Comparison of ENCODE assay signal across 8 cellular contexts in genomic region chr16:50697881-50698767, GRCh38. TPM values are rescaled to one million over a fixed set of nuclear protein-coding genes. Genes with fewer than 3 reads are reported as not detected.
DNase-seq lines count a peak whose midpoint lies in the region; ATAC-seq and TF ChIP-seq lines count a peak whose summit lies in the region.

No MANE protein-coding gene starts in this region.

- DNase-seq in AG10803 (ENCODE audit: low read depth), result peak; percentile 33
- DNase-seq in activated T-helper 9 cell treated with anti-CD3 and anti-CD28 coated beads, Interleukin-2, amount 50 U/mL, for 16 hours (ENCODE audit: low read depth), result peak; percentile 62
- DNase-seq in right cardiac atrium, result no peak
- DNase-seq in stimulated activated CD4-positive, alpha-beta T cell treated with anti-CD3 and anti-CD28 coated beads, Interleukin-4, amount 100 ng/mL, for 24 hours, result peak; percentile 72
- DNase-seq in NCI-H748 treated with DMSO at 0.1 percent for 48 hours (lab: John Stamatoyannopoulos, UW), result no peak

- ATAC-seq in GM19035 (IDR thresholded peaks at IDR 0.05; ENCODE audit: unreplicated experiment), result peak; percentile 53
- peak; percentile 45 for ATAC-seq in HG03354 (IDR thresholded peaks at IDR 0.05; ENCODE audit: poor library complexity, severe bottlenecking, unreplicated experiment)
- ATAC-seq in right cardiac atrium, result peak; percentile 62 to 66
- no peak for ATAC-seq in GM19397 (IDR thresholded peaks at IDR 0.05; ENCODE audit: unreplicated experiment)

- intact Hi-C loops in right cardiac atrium (cut with DNase I), result no loop called here

- no peak for TF ChIP-seq CTCF in AG10803 (conservative IDR thresholded peaks at IDR 0.05; ENCODE audit: low read length)

- H3K9me3 ChIP-seq in right cardiac atrium (ENCODE audit: control insufficient read depth, low read length), result no peaks in the 10 kb centered on the region

- peaks cover 12% of the 10 kb centered on the region for H3K4me1 ChIP-seq in right cardiac atrium (ENCODE audit: control insufficient read depth, insufficient read depth, low read length)

- peak overlapping the region; percentile 28 for H3K27ac ChIP-seq in right cardiac atrium (ENCODE audit: low read length)

- no peaks in the 10 kb centered on the region for H3K27me3 ChIP-seq in right cardiac atrium (ENCODE audit: control insufficient read depth, insufficient read depth)

- H3K4me3 ChIP-seq in AG10803 (ENCODE audit: low read length) (peak overlapping the region; percentile 55), right cardiac atrium (ENCODE audit: low read length) (peak overlapping the region; percentile 39)

- WGBS in right cardiac atrium, result 27% methylated on average over 19 of the region's 19 CpGs

RNA-seq across cellular contexts. Expression of gene NOD2, which starts 4.7 kb away (rescaled TPM):
- total RNA-seq in right cardiac atrium, result 1 to 10 TPM in 2 of 4 donors, under 1 TPM in 2; 0.74 to 1.5 (median 1.1) TPM
- polyA plus RNA-seq in right cardiac atrium, result 0.52 TPM

RNA-seq across cellular contexts. Expression of gene SNX20, which starts 17.0 kb away (rescaled TPM):
- total RNA-seq in right cardiac atrium, result 1 to 10 TPM; 1.3 to 1.7 (median 1.3) TPM
- 0.34 TPM for polyA plus RNA-seq in right cardiac atrium

RNA-seq across cellular contexts. Expression of gene CYLD, which starts 43.8 kb away (rescaled TPM):
- 10 to 100 TPM; 31.7 to 35.7 (median 33.9) TPM for total RNA-seq in right cardiac atrium
- polyA plus RNA-seq in right cardiac atrium, result 10.0 TPM

Comparison
In these comparisons a context has a peak if more than half of its experiments do, and no peak if none do; other contexts are left out.
1. DNase-seq: peak in AG10803 (single experiment), activated T-helper 9 cell treated with anti-CD3 and anti-CD28 coated beads, Interleukin-2, amount 50 U/mL, for 16 hours (single experiment) and stimulated activated CD4-positive, alpha-beta T cell treated with anti-CD3 and anti-CD28 coated beads, Interleukin-4, amount 100 ng/mL, for 24 hours (single experiment); none in right cardiac atrium (0 of 3) and NCI-H748 treated with DMSO at 0.1 percent for 48 hours (single experiment).